Comparison of ENCODE assay signal across 1 cellular context in genomic region chr7:91892821-91893340, GRCh38.
TF ChIP-seq lines count a peak whose summit lies in the region.

No MANE protein-coding gene starts in this region.

TF ChIP-seq in GM23338, 12 proteins besides CTCF, POLR2A, EP300 and RAD21 (continued from another document):
- no peak for TF ChIP-seq REST (IDR thresholded peaks at IDR 0.05; ENCODE audit: unreplicated experiment)
- no peak for TF ChIP-seq ETS1 (IDR thresholded peaks at IDR 0.05)
- TF ChIP-seq POLR2AphosphoS5 (IDR thresholded peaks at IDR 0.05; ENCODE audit: low read depth), result no peak
- no peak for TF ChIP-seq ZNF331 (CRISPR knock-in tag; IDR thresholded peaks at IDR 0.05; ENCODE audit: low read depth)
- TF ChIP-seq STAT1 (IDR thresholded peaks at IDR 0.05; ENCODE audit: unreplicated experiment), result no peak
- TF ChIP-seq NANOG (IDR thresholded peaks at IDR 0.05; ENCODE audit: borderline replicate concordance), result no peak
- no peak for TF ChIP-seq ZNF462 (CRISPR knock-in tag; IDR thresholded peaks at IDR 0.05)
